24 cellular contexts compared by ENCODE assay signal in genomic region chr14:20696776-20697175, GRCh38. TPM values are rescaled to one million over a fixed set of nuclear protein-coding genes. Genes with fewer than 3 reads are reported as not detected.
"Had no signal": no experiment of that assay in that cellular context is flagged by ENCODE, and none has a peak within 500 bp of the region (broad histone marks: within the 10 kb centered on the region; RNA-seq: fewer than 3 reads in every experiment).

No MANE protein-coding gene starts in this region.

- H3K27me3 ChIP-seq: MG63, Peyer's patch had no signal

- H3K27ac ChIP-seq: KMS-11, PC-9, Peyer's patch, SJCRH30 had no signal

- H3K9me3 ChIP-seq: MG63, Peyer's patch, SJCRH30 had no signal

- H3K4me3 ChIP-seq: MG63, PC-9, Peyer's patch, SJCRH30 had no signal

- H3K9ac ChIP-seq: KMS-11 had no signal

- H3K4me1 ChIP-seq: Peyer's patch, SJCRH30 had no signal

- H3K4me2 ChIP-seq: KMS-11, PC-9 had no signal

- DNase-seq: IMR-90, Kasumi-1, MG63, NCI-H1092 treated with DMSO at 0.1 percent for 48 hours, NCI-H1436, NCI-H187, NCI-H2029, NCI-H2081 treated with DMSO at 0.1 percent for 48 hours, NCI-H2171, NCI-H226, NCI-H446, NCI-H510A, NCI-H524 treated with DMSO at 0.1 percent for 48 hours, NCI-H69, NCI-H774, PC-9, Peyer's patch, SHP77 treated with DMSO at 0.1 percent for 48 hours, SJCRH30, T-helper 1 cell had no signal

- H2AFZ ChIP-seq: PC-9 had no signal

- H3K36me3 ChIP-seq: MG63, SJCRH30 had no signal

RNA-seq across cellular contexts. Expression of gene EDDM3A, which starts 48.9 kb away (rescaled TPM):
- total RNA-seq: HT-29, IMR-90, PC-9, Peyer's patch, Right ventricle myocardium inferior, RPMI7951, SJCRH30 had no signal
- polyA plus RNA-seq: IMR-90 had no signal

RNA-seq across cellular contexts. Expression of gene OR6S1, which starts 55.3 kb away (rescaled TPM):
- total RNA-seq: HT-29, IMR-90, PC-9, Peyer's patch, Right ventricle myocardium inferior, RPMI7951, SJCRH30 had no signal
- polyA plus RNA-seq: IMR-90 had no signal
